2 cellular contexts compared by ENCODE assay signal in the genomic region with DNA sequence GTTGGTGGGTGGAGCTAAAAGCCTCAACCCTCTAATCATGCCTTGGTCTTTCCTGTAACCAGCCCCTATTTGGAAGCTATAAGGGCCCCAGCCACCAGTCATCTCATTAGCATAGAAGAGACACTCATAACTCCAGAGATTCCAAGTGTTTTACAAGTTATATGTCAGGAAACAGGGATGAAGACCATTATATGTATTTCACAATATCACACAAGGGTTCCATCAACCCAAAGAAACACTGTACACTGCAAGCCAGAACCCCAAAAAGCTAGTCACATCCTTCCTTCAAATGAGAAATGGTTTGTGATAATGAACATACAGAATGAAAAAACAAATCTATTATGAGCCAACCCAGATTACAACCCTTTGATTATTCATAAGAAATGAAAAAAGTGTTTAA.
TF ChIP-seq lines count a peak whose summit lies in the region.

No MANE protein-coding gene starts in this region.

TF ChIP-seq in IMR-90, 13 proteins besides CTCF, POLR2A, EP300 and RAD21:
- TF ChIP-seq CEBPB (IDR thresholded peaks at IDR 0.05; ENCODE audit: low read depth, low read length) (peak; percentile 58), RFX5 (IDR thresholded peaks at IDR 0.05; ENCODE audit: low read depth, low read length) (no peak), RCOR1 (IDR thresholded peaks at IDR 0.05; ENCODE audit: insufficient replicate concordance, low read length) (no peak)
- TF ChIP-seq, protein P1, sequence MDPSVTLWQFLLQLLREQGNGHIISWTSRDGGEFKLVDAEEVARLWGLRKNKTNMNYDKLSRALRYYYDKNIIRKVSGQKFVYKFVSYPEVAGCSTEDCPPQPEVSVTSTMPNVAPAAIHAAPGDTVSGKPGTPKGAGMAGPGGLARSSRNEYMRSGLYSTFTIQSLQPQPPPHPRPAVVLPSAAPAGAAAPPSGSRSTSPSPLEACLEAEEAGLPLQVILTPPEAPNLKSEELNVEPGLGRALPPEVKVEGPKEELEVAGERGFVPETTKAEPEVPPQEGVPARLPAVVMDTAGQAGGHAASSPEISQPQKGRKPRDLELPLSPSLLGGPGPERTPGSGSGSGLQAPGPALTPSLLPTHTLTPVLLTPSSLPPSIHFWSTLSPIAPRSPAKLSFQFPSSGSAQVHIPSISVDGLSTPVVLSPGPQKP (IDR thresholded peaks at IDR 0.05; ENCODE audit: borderline replicate concordance, low read depth, low read length): no peak

TF ChIP-seq in K562, 482 proteins besides CTCF, POLR2A, EP300 and RAD21:
- TF ChIP-seq XRCC3 (IDR thresholded peaks at IDR 0.05): no peak
- TF ChIP-seq CEBPB (tag; IDR thresholded peaks at IDR 0.05): peak; percentile 67
- TF ChIP-seq, protein P2, sequence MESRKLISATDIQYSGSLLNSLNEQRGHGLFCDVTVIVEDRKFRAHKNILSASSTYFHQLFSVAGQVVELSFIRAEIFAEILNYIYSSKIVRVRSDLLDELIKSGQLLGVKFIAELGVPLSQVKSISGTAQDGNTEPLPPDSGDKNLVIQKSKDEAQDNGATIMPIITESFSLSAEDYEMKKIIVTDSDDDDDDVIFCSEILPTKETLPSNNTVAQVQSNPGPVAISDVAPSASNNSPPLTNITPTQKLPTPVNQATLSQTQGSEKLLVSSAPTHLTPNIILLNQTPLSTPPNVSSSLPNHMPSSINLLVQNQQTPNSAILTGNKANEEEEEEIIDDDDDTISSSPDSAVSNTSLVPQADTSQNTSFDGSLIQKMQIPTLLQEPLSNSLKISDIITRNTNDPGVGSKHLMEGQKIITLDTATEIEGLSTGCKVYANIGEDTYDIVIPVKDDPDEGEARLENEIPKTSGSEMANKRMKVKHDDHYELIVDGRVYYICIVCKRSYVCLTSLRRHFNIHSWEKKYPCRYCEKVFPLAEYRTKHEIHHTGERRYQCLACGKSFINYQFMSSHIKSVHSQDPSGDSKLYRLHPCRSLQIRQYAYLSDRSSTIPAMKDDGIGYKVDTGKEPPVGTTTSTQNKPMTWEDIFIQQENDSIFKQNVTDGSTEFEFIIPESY (CRISPR knock-in tag; IDR thresholded peaks at IDR 0.05): no peak
TF ChIP-seq in K562: peak in this region for 1.
